In genomic region chr5:92890841-92891244, GRCh38 we compare ENCODE assay signal across 20 cellular contexts.
A peak's percentile ranks its signal among the peaks of the same experiment; 100 is the strongest.
DNase-seq lines count a peak whose midpoint lies in the region; ATAC-seq, FAIRE-seq and TF ChIP-seq lines count a peak whose summit lies in the region.
"Had no signal": no experiment of that assay in that cellular context is flagged by ENCODE, and none has a peak within 500 bp of the region (broad histone marks: within the 10 kb centered on the region; RNA-seq: fewer than 3 reads in every experiment).

No MANE protein-coding gene starts in this region.

- ATAC-seq in HepG2 (no peak), right lobe of liver (no peak)

- no TSS peak for BruUV-seq in HepG2 (replicated peaks; lab: Mats Ljungman, UMichigan)

- in situ Hi-C loops in HepG2 (cut with HindIII; ENCODE audit: extremely low pct_ligation_motif_present, low pct_unique_long_range_greater_than_20kb) (no loop called here), KBM-7 (cut with MboI; ENCODE audit: low pct_unique_long_range_greater_than_20kb, low sequenced_read_pairs) (no loop called here)

- H3K9ac ChIP-seq in HepG2 (ENCODE audit: insufficient read depth, low read depth, low read length), result no peak overlapping the region

- FAIRE-seq in HepG2 (lab: Jason Lieb, UNC) (no peak), urothelium cell line (lab: Jason Lieb, UNC) (no peak)
- FAIRE-seq: G401.6, GM12892 had no signal

- CTCF ChIA-PET in HepG2 (lab: Yijun Ruan, JAX; ENCODE audit: low intra/inter-chr PET ratio, low total read pairs), result no interaction called here

- no peak overlapping the region for H3K4me3 ChIP-seq in HepG2 (replicated peaks in 1 of 3; ENCODE audit: insufficient read depth in 1 of 3, low read depth in 2 of 3, low read length in 3 of 3)
- no peak overlapping the region for H3K4me3 ChIP-seq in right lobe of liver
- no peak overlapping the region for H3K4me3 ChIP-seq in cardiac fibroblast (replicated peaks in 1 of 2; ENCODE audit: low read depth in 2 of 2, low read length in 2 of 2)

- DNase-seq in HepG2 (ENCODE audit: low spot score), result peak; percentile 47
- DNase-seq in right lobe of liver, result no peak
- DNase-seq in M059J (ENCODE audit: low read depth), result peak; percentile 73
- DNase-seq in cardiac fibroblast (ENCODE audit: low read depth in 2 of 2), result peak; percentile 45 to 48
- peak; percentile 17 for DNase-seq in urothelium cell line (ENCODE audit: low spot score)
- no peak for DNase-seq in NCI-H2196 treated with DMSO at 0.1 percent for 48 hours (lab: John Stamatoyannopoulos, UW; ENCODE audit: unreplicated experiment)
- DNase-seq in KBM-7, result no peak
- DNase-seq in ureter (ENCODE audit: low spot score), result no peak
- DNase-seq: 8988T, AML-193, Caco-2, DMS53, GOT3, HFFc6, NCI-H1436 treated with DMSO at 0.1 percent for 48 hours, NCI-H446 treated with DMSO at 0.1 percent for 48 hours, NCI-H748 treated with DMSO at 0.1 percent for 48 hours, RPMI8226 had no signal

- H3K4me1 ChIP-seq in HepG2 (ENCODE audit: insufficient read depth, low read length) (peaks cover 49% of the 10 kb centered on the region), right lobe of liver (no peaks in the 10 kb centered on the region)
- H3K4me1 ChIP-seq: Caco-2 had no signal

- TF ChIP-seq POLR2A in HepG2 (IDR thresholded peaks at IDR 0.05; ENCODE audit: insufficient read depth in 1 of 2, low read depth in 2 of 2, low read length in 2 of 2) (no peak), right lobe of liver (IDR thresholded peaks at IDR 0.05) (no peak)

- H3K27me3 ChIP-seq in HepG2 (ENCODE audit: control insufficient read depth in 1 of 2, insufficient read depth in 2 of 2, low read length in 2 of 2) (no peaks in the 10 kb centered on the region), right lobe of liver (no peaks in the 10 kb centered on the region)

- TF ChIP-seq EP300 in HepG2 (IDR thresholded peaks at IDR 0.05; ENCODE audit: low read depth in 2 of 2, low read length in 2 of 2), result peak in 1 of 2 experiments; percentile 36; a peak in 1 of 4 replicates
- no peak for TF ChIP-seq EP300 in HepG2 (CRISPR knock-in tag; IDR thresholded peaks at IDR 0.05; ENCODE audit: borderline replicate concordance)

- no peaks in the 10 kb centered on the region for H3K36me3 ChIP-seq in HepG2 (replicated peaks in 1 of 2; ENCODE audit: control insufficient read depth in 1 of 2, insufficient read depth in 2 of 2, low read length in 2 of 2)
- no peaks in the 10 kb centered on the region for H3K36me3 ChIP-seq in right lobe of liver

- no peak overlapping the region for H2AFZ ChIP-seq in HepG2 (ENCODE audit: low read length)

- peaks cover 19% of the 10 kb centered on the region for H3K9me3 ChIP-seq in HepG2 (ENCODE audit: low read length)
- no peaks in the 10 kb centered on the region for H3K9me3 ChIP-seq in right lobe of liver
- H3K9me3 ChIP-seq: Caco-2 had no signal

- H3K27ac ChIP-seq in HepG2 (ENCODE audit: extremely low read length, insufficient read depth, low read length) (no peak overlapping the region), right lobe of liver (no peak overlapping the region)

- H3K4me2 ChIP-seq in HepG2 (ENCODE audit: low read depth, low read length), result no peak overlapping the region

- no peaks in the 10 kb centered on the region for H4K20me1 ChIP-seq in HepG2 (ENCODE audit: insufficient read depth, low read length)

- intact Hi-C loops in HepG2 (cut with micrococcal nuclease; ENCODE audit: unreplicated experiment), result no loop called here
- intact Hi-C loops in right lobe of liver (cut with DNase I), result no loop called here

- POLR2A ChIA-PET in HepG2 (lab: Yijun Ruan, JAX), result no interaction called here

- TF ChIP-seq CTCF in HepG2 (CRISPR knock-in tag; IDR thresholded peaks at IDR 0.05) (no peak), right lobe of liver (IDR thresholded peaks at IDR 0.05) (no peak), cardiac fibroblast (IDR thresholded peaks at IDR 0.05; ENCODE audit: low read depth, low read length) (no peak)

- no peaks in the 10 kb centered on the region for H3K79me2 ChIP-seq in HepG2 (ENCODE audit: insufficient read depth, low read length)

- WGBS in HepG2 (ENCODE audit: low lambda C conversion rate), result 82% methylated on average over 2 of the region's 2 CpGs
- WGBS in right lobe of liver (ENCODE audit: insufficient coverage, low coverage, low lambda C conversion rate, missing lambda C conversion rate), result 75% methylated on average over 2 of the region's 2 CpGs

- no peak for TF ChIP-seq RAD21 in HepG2 (CRISPR knock-in tag; IDR thresholded peaks at IDR 0.05)

TF ChIP-seq in HepG2, 621 proteins besides CTCF, POLR2A, EP300 and RAD21 (continues in another document):
- TF ChIP-seq NFKBIZ (CRISPR knock-in tag; IDR thresholded peaks at IDR 0.05), result no peak
- TF ChIP-seq MED13 (CRISPR knock-in tag; IDR thresholded peaks at IDR 0.05), result peak; percentile 78
- no peak for TF ChIP-seq ETV6 (CRISPR knock-in tag; conservative IDR thresholded peaks at IDR 0.05)
- TF ChIP-seq ISL2 (CRISPR knock-in tag; IDR thresholded peaks at IDR 0.05), result peak; percentile 72
- peak; percentile 64; the same call in 1 of the 2 replicates for TF ChIP-seq MED1 (CRISPR knock-in tag; IDR thresholded peaks at IDR 0.05)
- no peak for TF ChIP-seq ARNTL (CRISPR knock-in tag; IDR thresholded peaks at IDR 0.05)
- TF ChIP-seq ZSCAN20 (CRISPR knock-in tag; IDR thresholded peaks at IDR 0.05; ENCODE audit: borderline replicate concordance), result no peak
- TF ChIP-seq MXI1 (IDR thresholded peaks at IDR 0.05; ENCODE audit: borderline replicate concordance, low read depth, low read length), result no peak
- TF ChIP-seq DMTF1 (CRISPR knock-in tag; IDR thresholded peaks at IDR 0.05), result no peak
- TF ChIP-seq TCF7 (IDR thresholded peaks at IDR 0.05; ENCODE audit: low read depth), result 0 out of 2 replicates have a peak, but pooled peaks have one; percentile 18
- 0 out of 2 replicates have a peak, but pooled peaks have one; percentile 31 for TF ChIP-seq ZNF841 (CRISPR knock-in tag; IDR thresholded peaks at IDR 0.05; ENCODE audit: borderline replicate concordance)
- TF ChIP-seq PRDM10 (CRISPR knock-in tag; IDR thresholded peaks at IDR 0.05; ENCODE audit: low read depth), result no peak
- no peak for TF ChIP-seq ZNF232 (CRISPR knock-in tag; IDR thresholded peaks at IDR 0.05; ENCODE audit: borderline replicate concordance)
- TF ChIP-seq ZEB1 (IDR thresholded peaks at IDR 0.05; ENCODE audit: insufficient replicate concordance, low read depth), result no peak
- TF ChIP-seq GMEB1 (CRISPR knock-in tag; IDR thresholded peaks at IDR 0.05; ENCODE audit: borderline replicate concordance), result no peak
- TF ChIP-seq SP2 (CRISPR knock-in tag; IDR thresholded peaks at IDR 0.05), result no peak
- no peak for TF ChIP-seq FOSL1 (CRISPR knock-in tag; IDR thresholded peaks at IDR 0.05; ENCODE audit: borderline replicate concordance)

Comparison
In these comparisons a context has a peak if more than half of its experiments do, and no peak if none do; other contexts are left out.
1. DNase-seq: peak in HepG2 (single experiment), M059J (single experiment), cardiac fibroblast (2 of 2) and urothelium cell line (single experiment); none in right lobe of liver (0 of 3), NCI-H2196 treated with DMSO at 0.1 percent for 48 hours (single experiment), KBM-7 (single experiment) and ureter (single experiment).